Comparison of ENCODE assay signal across 1 cellular context in genomic region chr1:180169641-180170155, GRCh38.
TF ChIP-seq lines count a peak whose summit lies in the region.

No MANE protein-coding gene starts in this region.

TF ChIP-seq in WTC11, 78 proteins besides CTCF, POLR2A, EP300 and RAD21 (continued from another document):
- TF ChIP-seq, protein P1, sequence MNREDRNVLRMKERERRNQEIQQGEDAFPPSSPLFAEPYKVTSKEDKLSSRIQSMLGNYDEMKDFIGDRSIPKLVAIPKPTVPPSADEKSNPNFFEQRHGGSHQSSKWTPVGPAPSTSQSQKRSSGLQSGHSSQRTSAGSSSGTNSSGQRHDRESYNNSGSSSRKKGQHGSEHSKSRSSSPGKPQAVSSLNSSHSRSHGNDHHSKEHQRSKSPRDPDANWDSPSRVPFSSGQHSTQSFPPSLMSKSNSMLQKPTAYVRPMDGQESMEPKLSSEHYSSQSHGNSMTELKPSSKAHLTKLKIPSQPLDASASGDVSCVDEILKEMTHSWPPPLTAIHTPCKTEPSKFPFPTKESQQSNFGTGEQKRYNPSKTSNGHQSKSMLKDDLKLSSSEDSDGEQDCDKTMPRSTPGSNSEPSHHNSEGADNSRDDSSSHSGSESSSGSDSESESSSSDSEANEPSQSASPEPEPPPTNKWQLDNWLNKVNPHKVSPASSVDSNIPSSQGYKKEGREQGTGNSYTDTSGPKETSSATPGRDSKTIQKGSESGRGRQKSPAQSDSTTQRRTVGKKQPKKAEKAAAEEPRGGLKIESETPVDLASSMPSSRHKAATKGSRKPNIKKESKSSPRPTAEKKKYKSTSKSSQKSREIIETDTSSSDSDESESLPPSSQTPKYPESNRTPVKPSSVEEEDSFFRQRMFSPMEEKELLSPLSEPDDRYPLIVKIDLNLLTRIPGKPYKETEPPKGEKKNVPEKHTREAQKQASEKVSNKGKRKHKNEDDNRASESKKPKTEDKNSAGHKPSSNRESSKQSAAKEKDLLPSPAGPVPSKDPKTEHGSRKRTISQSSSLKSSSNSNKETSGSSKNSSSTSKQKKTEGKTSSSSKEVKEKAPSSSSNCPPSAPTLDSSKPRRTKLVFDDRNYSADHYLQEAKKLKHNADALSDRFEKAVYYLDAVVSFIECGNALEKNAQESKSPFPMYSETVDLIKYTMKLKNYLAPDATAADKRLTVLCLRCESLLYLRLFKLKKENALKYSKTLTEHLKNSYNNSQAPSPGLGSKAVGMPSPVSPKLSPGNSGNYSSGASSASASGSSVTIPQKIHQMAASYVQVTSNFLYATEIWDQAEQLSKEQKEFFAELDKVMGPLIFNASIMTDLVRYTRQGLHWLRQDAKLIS (CRISPR knock-in tag; IDR thresholded peaks at IDR 0.05; ENCODE audit: borderline replicate concordance), result no peak
- TF ChIP-seq MYBL2 (CRISPR knock-in tag; IDR thresholded peaks at IDR 0.05) (no peak), NFATC4 (CRISPR knock-in tag; IDR thresholded peaks at IDR 0.05) (no peak), ZNF232 (CRISPR knock-in tag; IDR thresholded peaks at IDR 0.05) (no peak), ATF1 (CRISPR knock-in tag; IDR thresholded peaks at IDR 0.05) (no peak), ZBTB21 (CRISPR knock-in tag; IDR thresholded peaks at IDR 0.05; ENCODE audit: borderline replicate concordance) (no peak), ZNF416 (CRISPR knock-in tag; IDR thresholded peaks at IDR 0.05) (no peak), NR1H2 (CRISPR knock-in tag; IDR thresholded peaks at IDR 0.05) (no peak), JAZF1 (CRISPR knock-in tag; IDR thresholded peaks at IDR 0.05) (no peak), SMAD3 (CRISPR knock-in tag; IDR thresholded peaks at IDR 0.05; ENCODE audit: borderline replicate concordance) (no peak)
- TF ChIP-seq, protein P2, sequence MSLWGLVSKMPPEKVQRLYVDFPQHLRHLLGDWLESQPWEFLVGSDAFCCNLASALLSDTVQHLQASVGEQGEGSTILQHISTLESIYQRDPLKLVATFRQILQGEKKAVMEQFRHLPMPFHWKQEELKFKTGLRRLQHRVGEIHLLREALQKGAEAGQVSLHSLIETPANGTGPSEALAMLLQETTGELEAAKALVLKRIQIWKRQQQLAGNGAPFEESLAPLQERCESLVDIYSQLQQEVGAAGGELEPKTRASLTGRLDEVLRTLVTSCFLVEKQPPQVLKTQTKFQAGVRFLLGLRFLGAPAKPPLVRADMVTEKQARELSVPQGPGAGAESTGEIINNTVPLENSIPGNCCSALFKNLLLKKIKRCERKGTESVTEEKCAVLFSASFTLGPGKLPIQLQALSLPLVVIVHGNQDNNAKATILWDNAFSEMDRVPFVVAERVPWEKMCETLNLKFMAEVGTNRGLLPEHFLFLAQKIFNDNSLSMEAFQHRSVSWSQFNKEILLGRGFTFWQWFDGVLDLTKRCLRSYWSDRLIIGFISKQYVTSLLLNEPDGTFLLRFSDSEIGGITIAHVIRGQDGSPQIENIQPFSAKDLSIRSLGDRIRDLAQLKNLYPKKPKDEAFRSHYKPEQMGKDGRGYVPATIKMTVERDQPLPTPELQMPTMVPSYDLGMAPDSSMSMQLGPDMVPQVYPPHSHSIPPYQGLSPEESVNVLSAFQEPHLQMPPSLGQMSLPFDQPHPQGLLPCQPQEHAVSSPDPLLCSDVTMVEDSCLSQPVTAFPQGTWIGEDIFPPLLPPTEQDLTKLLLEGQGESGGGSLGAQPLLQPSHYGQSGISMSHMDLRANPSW (CRISPR knock-in tag; conservative IDR thresholded peaks at IDR 0.05; ENCODE audit: low read depth), result no peak
- TF ChIP-seq, protein P3, sequence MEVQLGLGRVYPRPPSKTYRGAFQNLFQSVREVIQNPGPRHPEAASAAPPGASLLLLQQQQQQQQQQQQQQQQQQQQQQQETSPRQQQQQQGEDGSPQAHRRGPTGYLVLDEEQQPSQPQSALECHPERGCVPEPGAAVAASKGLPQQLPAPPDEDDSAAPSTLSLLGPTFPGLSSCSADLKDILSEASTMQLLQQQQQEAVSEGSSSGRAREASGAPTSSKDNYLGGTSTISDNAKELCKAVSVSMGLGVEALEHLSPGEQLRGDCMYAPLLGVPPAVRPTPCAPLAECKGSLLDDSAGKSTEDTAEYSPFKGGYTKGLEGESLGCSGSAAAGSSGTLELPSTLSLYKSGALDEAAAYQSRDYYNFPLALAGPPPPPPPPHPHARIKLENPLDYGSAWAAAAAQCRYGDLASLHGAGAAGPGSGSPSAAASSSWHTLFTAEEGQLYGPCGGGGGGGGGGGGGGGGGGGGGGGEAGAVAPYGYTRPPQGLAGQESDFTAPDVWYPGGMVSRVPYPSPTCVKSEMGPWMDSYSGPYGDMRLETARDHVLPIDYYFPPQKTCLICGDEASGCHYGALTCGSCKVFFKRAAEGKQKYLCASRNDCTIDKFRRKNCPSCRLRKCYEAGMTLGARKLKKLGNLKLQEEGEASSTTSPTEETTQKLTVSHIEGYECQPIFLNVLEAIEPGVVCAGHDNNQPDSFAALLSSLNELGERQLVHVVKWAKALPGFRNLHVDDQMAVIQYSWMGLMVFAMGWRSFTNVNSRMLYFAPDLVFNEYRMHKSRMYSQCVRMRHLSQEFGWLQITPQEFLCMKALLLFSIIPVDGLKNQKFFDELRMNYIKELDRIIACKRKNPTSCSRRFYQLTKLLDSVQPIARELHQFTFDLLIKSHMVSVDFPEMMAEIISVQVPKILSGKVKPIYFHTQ (CRISPR knock-in tag; IDR thresholded peaks at IDR 0.05), result no peak
